ENCODE assay signal across 8 cellular contexts in the genomic region with DNA sequence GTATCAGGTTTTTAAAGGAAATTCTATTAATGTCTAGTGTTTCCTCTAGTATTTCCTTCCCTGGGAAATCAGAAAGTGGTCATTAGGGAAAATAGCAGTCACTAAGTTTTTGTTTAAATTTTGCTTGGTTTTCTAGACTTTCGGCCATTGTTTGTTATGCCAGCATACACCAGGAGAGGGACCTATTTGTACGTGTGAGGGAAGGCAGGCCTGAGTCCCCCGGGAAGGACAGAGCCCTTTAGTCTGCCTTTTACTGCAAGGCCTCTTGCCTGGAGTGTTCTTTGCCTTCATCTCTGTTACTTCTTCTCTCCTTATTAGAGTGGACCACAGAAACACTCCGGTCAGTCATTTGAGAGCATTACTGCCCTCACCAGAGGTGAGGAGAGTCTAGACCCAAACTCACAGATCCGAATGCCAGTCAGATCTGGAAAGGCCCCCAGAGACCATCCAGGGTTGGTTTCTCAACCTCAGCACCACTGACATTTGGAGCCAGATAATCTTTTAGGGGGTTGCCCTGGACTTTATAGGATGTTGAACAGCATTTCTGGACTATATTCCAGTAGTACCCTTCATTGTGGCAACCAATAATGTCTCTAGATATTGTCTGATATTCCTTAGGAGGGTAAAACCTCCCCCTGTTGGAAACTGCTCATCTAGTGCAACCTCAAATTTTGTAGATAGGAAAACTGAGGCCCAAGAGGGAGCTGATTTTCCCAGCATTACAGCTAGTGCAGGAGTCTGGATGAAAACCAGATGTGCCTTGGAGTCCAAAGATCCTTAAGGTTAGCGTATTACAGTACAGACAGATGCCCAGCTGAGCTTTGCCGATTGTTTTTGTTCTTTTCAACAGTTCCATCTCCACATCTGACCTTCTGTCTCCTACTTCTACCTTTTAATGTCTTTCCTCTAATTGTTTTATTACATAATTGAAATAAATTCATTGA.
DNase-seq lines count a peak whose midpoint lies in the region; ATAC-seq and TF ChIP-seq lines count a peak whose summit lies in the region.

No MANE protein-coding gene starts in this region.

- H3K9me3 ChIP-seq in mesodermal cell (ENCODE audit: control insufficient read depth, low read length): no peaks in the 10 kb centered on the region

- 46 to 49% methylated on average over 5 to 6 of the region's 7 CpGs for WGBS in mesodermal cell (ENCODE audit: insufficient coverage in 2 of 2), 2 experiments

- H3K27ac ChIP-seq in mesodermal cell (ENCODE audit: low read depth, low read length, severe bottlenecking): peak overlapping the region; percentile 11

- H3K4me3 ChIP-seq in AG10803 (ENCODE audit: low read length): no peak overlapping the region
- no peak overlapping the region for H3K4me3 ChIP-seq in choroid plexus epithelial cell (ENCODE audit: low read depth, low read length)
- no peak overlapping the region for H3K4me3 ChIP-seq in mesodermal cell (ENCODE audit: extremely low read depth, insufficient read depth, low read length, poor library complexity, severe bottlenecking)

- TF ChIP-seq CTCF in AG10803 (conservative IDR thresholded peaks at IDR 0.05; ENCODE audit: low read length) (peak; percentile 73), choroid plexus epithelial cell (conservative IDR thresholded peaks at IDR 0.05; ENCODE audit: low read depth, low read length) (peak; percentile 91)

- ATAC-seq in HG03354 (IDR thresholded peaks at IDR 0.05; ENCODE audit: poor library complexity, severe bottlenecking, unreplicated experiment): no peak

- H3K4me1 ChIP-seq in mesodermal cell (ENCODE audit: control insufficient read depth, insufficient read depth, low read length, poor library complexity, severe bottlenecking): peaks cover 36% of the 10 kb centered on the region

- H3K36me3 ChIP-seq in mesodermal cell (ENCODE audit: control insufficient read depth, insufficient read depth, low read length): peaks cover 11% of the 10 kb centered on the region

- DNase-seq in AG10803 (ENCODE audit: low read depth) (peak; percentile 79), HuH-7 (ENCODE audit: low spot score) (peak; percentile 30), choroid plexus epithelial cell (ENCODE audit: low read depth) (peak; percentile 92), NCI-H2081 treated with DMSO at 0.1 percent for 48 hours (lab: John Stamatoyannopoulos, UW) (no peak), NCI-H510A (lab: John Stamatoyannopoulos, UW) (no peak)
- DNase-seq in stimulated activated CD4-positive, alpha-beta T cell treated with anti-CD3 and anti-CD28 coated beads, Interleukin-1b, Interleukin-23, amount 100 ng/mL, for 48 hours: no peak

Comparison
In these comparisons a context has a peak if more than half of its experiments do, and no peak if none do; other contexts are left out.
1. DNase-seq: peak in AG10803 (single experiment), HuH-7 (single experiment) and choroid plexus epithelial cell (single experiment); none in stimulated activated CD4-positive, alpha-beta T cell treated with anti-CD3 and anti-CD28 coated beads, Interleukin-1b, Interleukin-23, amount 100 ng/mL, for 48 hours (single experiment), NCI-H2081 treated with DMSO at 0.1 percent for 48 hours (single experiment) and NCI-H510A (single experiment).